Comparison of ENCODE assay signal across 12 cellular contexts in genomic region chr1:12159826-12160225, GRCh38. TPM values are rescaled to one million over a fixed set of nuclear protein-coding genes. Genes with fewer than 3 reads are reported as not detected.
DNase-seq lines count a peak whose midpoint lies in the region; ATAC-seq and FAIRE-seq lines count a peak whose summit lies in the region.
"Had no signal": no experiment of that assay in that cellular context is flagged by ENCODE, and none has a peak within 500 bp of the region (broad histone marks: within the 10 kb centered on the region; RNA-seq: fewer than 3 reads in every experiment).

No MANE protein-coding gene starts in this region.

- H3K4me1 ChIP-seq in mesendoderm (ENCODE audit: control insufficient read depth, low read depth, low read length) = peaks cover 10% of the 10 kb centered on the region

- H3K4me2 ChIP-seq in mesendoderm (ENCODE audit: low read length) = no peak overlapping the region

- no peak overlapping the region for H4K5ac ChIP-seq in mesendoderm (ENCODE audit: low read length)

- H4K8ac ChIP-seq in mesendoderm (ENCODE audit: low read depth, low read length) = no peak overlapping the region

- H3K4me3 ChIP-seq in Jurkat, Clone E6-1 (ENCODE audit: low read length) = no peak overlapping the region
- H3K4me3 ChIP-seq in mesendoderm (ENCODE audit: low read length) = no peak overlapping the region
- H3K4me3 ChIP-seq: mucosa of descending colon, testis had no signal

- H3K4ac ChIP-seq in mesendoderm (ENCODE audit: low read depth, low read length) = no peak overlapping the region

- no peak overlapping the region for H3K9ac ChIP-seq in mesendoderm (ENCODE audit: low read length)

- no peak for ATAC-seq in GM18498 (IDR thresholded peaks at IDR 0.05; ENCODE audit: unreplicated experiment)
- ATAC-seq: mucosa of descending colon had no signal

- DNase-seq in NK-92 treated with Interleukin-12 subunit alpha and Interleukin-12 subunit beta, amount 100 ng/mL, for 24 hours (lab: John Stamatoyannopoulos, UW) = peak; percentile 51
- DNase-seq in NK-92 (lab: John Stamatoyannopoulos, UW; ENCODE audit: unreplicated experiment) (no peak), mesendoderm (peak; percentile 74), frontal cortex (ENCODE audit: low spot score in 2 of 2) (no peak), NCI-H1105 treated with DMSO at 0.1 percent for 48 hours (lab: John Stamatoyannopoulos, UW) (no peak)
- DNase-seq in Jurkat, Clone E6-1 (ENCODE audit: low read depth, low spot score) = peak; percentile 32
- DNase-seq in activated effector memory CD4-positive, alpha-beta T cell treated with Interleukin-2 at 50 U/mL for 16 hours = peak; percentile 48
- DNase-seq: DMS 273 treated with DMSO at 0.1 percent for 48 hours, testis had no signal

- no peak overlapping the region for H3K23ac ChIP-seq in mesendoderm (ENCODE audit: low read length)

- H2BK15ac ChIP-seq in mesendoderm (replicated peaks; ENCODE audit: low read depth) = no peak overlapping the region

- H3K36me3 ChIP-seq in mesendoderm (ENCODE audit: control insufficient read depth, insufficient read depth, low read length) = no peaks in the 10 kb centered on the region

- no peak overlapping the region for H2BK5ac ChIP-seq in mesendoderm (ENCODE audit: low read length)

- no peak overlapping the region for H3K27ac ChIP-seq in mesendoderm (ENCODE audit: low read depth, low read length)
- H3K27ac ChIP-seq: 22Rv1, testis had no signal

- no peaks in the 10 kb centered on the region for H3K27me3 ChIP-seq in mesendoderm (ENCODE audit: insufficient read depth, low read length, poor library complexity)
- H3K27me3 ChIP-seq: testis had no signal

- no peak overlapping the region for H3K18ac ChIP-seq in mesendoderm (ENCODE audit: low read length)

- no peaks in the 10 kb centered on the region for H3K79me2 ChIP-seq in mesendoderm (ENCODE audit: control insufficient read depth, insufficient read depth, low read length)

- no CpG with 5 or more reads among the region's 7 CpGs for WGBS in mesendoderm (ENCODE audit: extremely low coverage, insufficient coverage, low lambda C conversion rate)

- H3K56ac ChIP-seq in mesendoderm (ENCODE audit: low read length) = no peak overlapping the region

- H2BK120ac ChIP-seq in mesendoderm (ENCODE audit: low read depth, low read length) = no peak overlapping the region

- H3K79me1 ChIP-seq in mesendoderm (ENCODE audit: low read length) = no peaks in the 10 kb centered on the region

- no peak overlapping the region for H2AK5ac ChIP-seq in mesendoderm (ENCODE audit: low read length)

- FAIRE-seq in frontal cortex (lab: Jason Lieb, UNC) = no peak

RNA-seq across cellular contexts. Expression of gene TNFRSF1B, which starts 7.0 kb away (rescaled TPM):
- not detected for polyA plus RNA-seq in Jurkat, Clone E6-1 (2012; ENCODE audit: insufficient read depth, insufficient read length)
- 0.77 TPM for polyA plus RNA-seq in mesendoderm (2013, experiment 1 of 2)
- 0.66 TPM for polyA plus RNA-seq in mesendoderm (2013, experiment 2 of 2)
- 2.0 TPM for total RNA-seq in frontal cortex

Comparison
In these comparisons a context has a peak if more than half of its experiments do, and no peak if none do; other contexts are left out.
1. DNase-seq: peak in NK-92 treated with Interleukin-12 subunit alpha and Interleukin-12 subunit beta, amount 100 ng/mL, for 24 hours (single experiment), Jurkat, Clone E6-1 (single experiment), activated effector memory CD4-positive, alpha-beta T cell treated with Interleukin-2 at 50 U/mL for 16 hours (single experiment) and mesendoderm (single experiment); none in NK-92 (single experiment), frontal cortex (0 of 2) and NCI-H1105 treated with DMSO at 0.1 percent for 48 hours (single experiment).